In genomic region chr2:86563650-86564061, GRCh38 we compare ENCODE assay signal across 8 cellular contexts. TPM values are rescaled to one million over a fixed set of nuclear protein-coding genes. Genes with fewer than 3 reads are reported as not detected.
DNase-seq lines count a peak whose midpoint lies in the region; ATAC-seq and TF ChIP-seq lines count a peak whose summit lies in the region.

No MANE protein-coding gene starts in this region.

- H3K36me3 ChIP-seq in GM06990 (ENCODE audit: control insufficient read depth, insufficient read depth, low read length) (no peaks in the 10 kb centered on the region), RWPE2 (ENCODE audit: low read depth) (peaks cover 5% of the 10 kb centered on the region), trophoblast cell (ENCODE audit: control insufficient read depth in 1 of 2, insufficient read depth in 2 of 2, low read length in 2 of 2) (no peaks in the 10 kb centered on the region)

- no peak for ATAC-seq in RWPE2 (ENCODE audit: low read depth)

- peaks cover 9% of the 10 kb centered on the region for H3K79me2 ChIP-seq in trophoblast cell (ENCODE audit: control insufficient read depth, insufficient read depth, low read length, poor library complexity)

- peak overlapping the region; percentile 80 for H3K4me2 ChIP-seq in trophoblast cell (ENCODE audit: low read length)

- H3K9me3 ChIP-seq in RWPE2 (ENCODE audit: severe bottlenecking) (no peaks in the 10 kb centered on the region), trophoblast cell (ENCODE audit: insufficient read depth, low read depth, low read length) (peaks cover 2% of the 10 kb centered on the region)

- H3K18ac ChIP-seq in trophoblast cell (ENCODE audit: low read length) = peak overlapping the region; percentile 42

- H2AK5ac ChIP-seq in trophoblast cell (ENCODE audit: low read length) = no peak overlapping the region

- peak overlapping the region; percentile 59 for H2AFZ ChIP-seq in trophoblast cell (ENCODE audit: insufficient read depth, low read length, poor library complexity)

- H2BK120ac ChIP-seq in trophoblast cell (ENCODE audit: insufficient read depth, low read length, poor library complexity) = peak overlapping the region; percentile 26

- H4K8ac ChIP-seq in trophoblast cell (ENCODE audit: low read depth, low read length) = peak overlapping the region; percentile 83

- DNase-seq in GM06990 (ENCODE audit: extremely low read depth, insufficient read length) = peak; percentile 4
- DNase-seq in RWPE2 (ENCODE audit: low spot score) = no peak
- DNase-seq in epithelial cell of prostate (ENCODE audit: low read depth, low spot score) = no peak
- no peak for DNase-seq in trophoblast cell
- DNase-seq in HuH-7 (ENCODE audit: low spot score) = no peak
- no peak for DNase-seq in NCI-H1417 treated with DMSO at 0.1 percent for 48 hours (lab: John Stamatoyannopoulos, UW)
- no peak for DNase-seq in DMS79 (lab: John Stamatoyannopoulos, UW)
- DNase-seq in GF-D8 (lab: John Stamatoyannopoulos, UW) = no peak

- peak overlapping the region; percentile 68 for H4K12ac ChIP-seq in trophoblast cell (ENCODE audit: low read depth, low read length)

- TF ChIP-seq CTCF in GM06990 (IDR thresholded peaks at IDR 0.05; ENCODE audit: insufficient read depth, low read length, poor library complexity, severe bottlenecking) = no peak
- no peak for TF ChIP-seq CTCF in RWPE2 (IDR thresholded peaks at IDR 0.05; ENCODE audit: poor library complexity, severe bottlenecking)

- H3K9ac ChIP-seq in trophoblast cell (ENCODE audit: low read length) = no peak overlapping the region

- H3K27ac ChIP-seq in RWPE2 (ENCODE audit: poor library complexity, severe bottlenecking) (peak overlapping the region; percentile 81), epithelial cell of prostate (peak overlapping the region; percentile 95), trophoblast cell (ENCODE audit: low read depth, low read length) (peak overlapping the region; percentile 5)

- H3K4ac ChIP-seq in trophoblast cell (ENCODE audit: low read depth, low read length) = peak overlapping the region; percentile 47

- H4K91ac ChIP-seq in trophoblast cell (ENCODE audit: low read depth, low read length) = peak overlapping the region; percentile 71

- no peak overlapping the region for H3K23ac ChIP-seq in trophoblast cell (ENCODE audit: low read length)

- H3K4me1 ChIP-seq in RWPE2 (ENCODE audit: insufficient read depth, poor library complexity, severe bottlenecking) (peaks cover 14% of the 10 kb centered on the region), trophoblast cell (ENCODE audit: control insufficient read depth in 1 of 2, insufficient read depth in 2 of 2, low read length in 2 of 2) (peaks cover 3 to 7% of the 10 kb centered on the region in 2 experiments)

- no peaks in the 10 kb centered on the region for H3K27me3 ChIP-seq in GM06990 (replicated peaks; ENCODE audit: control insufficient read depth, insufficient read depth, low read length)
- no peaks in the 10 kb centered on the region for H3K27me3 ChIP-seq in RWPE2 (ENCODE audit: insufficient read depth, poor library complexity, severe bottlenecking)
- no peaks in the 10 kb centered on the region for H3K27me3 ChIP-seq in trophoblast cell (ENCODE audit: insufficient read depth, low read length)

- peak overlapping the region; percentile 58 for H2BK12ac ChIP-seq in trophoblast cell (ENCODE audit: low read length)

- H3K4me3 ChIP-seq in GM06990 (replicated peaks; ENCODE audit: low read depth, low read length) (peak overlapping the region; percentile 93; the same call in 1 of the 2 replicates), RWPE2 (ENCODE audit: severe bottlenecking) (peak overlapping the region; percentile 72), trophoblast cell (ENCODE audit: low read depth, low read length) (no peak overlapping the region)

- WGBS in trophoblast cell (ENCODE audit: extremely low coverage, insufficient coverage, insufficient read length) = no CpG with 5 or more reads among the region's 13 CpGs

- peaks cover 13% of the 10 kb centered on the region for H3K79me1 ChIP-seq in trophoblast cell (ENCODE audit: low read length)

- H3K14ac ChIP-seq in trophoblast cell (ENCODE audit: low read length) = peak overlapping the region; percentile 45

- peak overlapping the region; percentile 77 for H2BK5ac ChIP-seq in trophoblast cell (ENCODE audit: low read depth, low read length, poor library complexity)

RNA-seq across cellular contexts. Expression of gene CHMP3, which starts 0.4 kb away (rescaled TPM):
- polyA plus RNA-seq in trophoblast cell (2013) = 48.8 and 50.5 TPM in 2 replicates

Comparison
In these comparisons a context has a peak if more than half of its experiments do, and no peak if none do; other contexts are left out.
1. H3K27ac ChIP-seq: peak in every context shown above with its lines; median percentile 95 in epithelial cell of prostate; 81 in RWPE2; 5 in trophoblast cell.